16 cellular contexts compared by ENCODE assay signal in genomic region chr6:135382182-135382628, GRCh38.
DNase-seq lines count a peak whose midpoint lies in the region; ATAC-seq lines count a peak whose summit lies in the region.
"Had no signal": no experiment of that assay in that cellular context is flagged by ENCODE, and none has a peak within 500 bp of the region (broad histone marks: within the 10 kb centered on the region; RNA-seq: fewer than 3 reads in every experiment).

No MANE protein-coding gene starts in this region.

- H3K23ac ChIP-seq in mesenchymal stem cell (ENCODE audit: low read length in 2 of 2) (no peak overlapping the region), mesendoderm (ENCODE audit: low read length) (no peak overlapping the region)

- 50% methylated on average over 2 of the region's 2 CpGs for WGBS in mesenchymal stem cell
- WGBS in mesendoderm (ENCODE audit: extremely low coverage, insufficient coverage, low lambda C conversion rate): 100% methylated on average over 2 of the region's 2 CpGs

- H3K4me1 Mint-ChIP-seq in activated T-helper 1 cell treated with anti-CD3 and anti-CD28 coated beads, Interleukin-12 subunit alpha, Interleukin-12 subunit beta, Interleukin-2, Interleukin-4 antibody, amounts not matched to agents 30 ng/mL and 10 ng/mL and 1 ng/mL, durations not matched to agents 14 hours and 24 hours and 36 hours (ENCODE audit: low read depth): no peaks in the 10 kb centered on the region

- no peak overlapping the region for H3K4me3 Mint-ChIP-seq in activated T-helper 1 cell treated with anti-CD3 and anti-CD28 coated beads, Interleukin-12 subunit alpha, Interleukin-12 subunit beta, Interleukin-2, Interleukin-4 antibody, amounts not matched to agents 30 ng/mL and 10 ng/mL and 1 ng/mL, durations not matched to agents 14 hours and 24 hours and 36 hours
- H3K4me3 Mint-ChIP-seq: activated CD4-positive, alpha-beta memory T cell treated with anti-CD3 and anti-CD28 coated beads for 36 hours had no signal

- H3K79me1 ChIP-seq in mesenchymal stem cell (replicated peaks; ENCODE audit: low read length, poor library complexity, severe bottlenecking) (no peaks in the 10 kb centered on the region), mesendoderm (ENCODE audit: low read length) (no peaks in the 10 kb centered on the region)

- H4K5ac ChIP-seq in mesendoderm (ENCODE audit: low read length): no peak overlapping the region

- no peaks in the 10 kb centered on the region for H3K9me3 Mint-ChIP-seq in activated T-helper 1 cell treated with anti-CD3 and anti-CD28 coated beads, Interleukin-12 subunit alpha, Interleukin-12 subunit beta, Interleukin-2, Interleukin-4 antibody, amounts not matched to agents 30 ng/mL and 10 ng/mL and 1 ng/mL, durations not matched to agents 14 hours and 24 hours and 36 hours
- H3K9me3 Mint-ChIP-seq: activated CD4-positive, alpha-beta memory T cell treated with anti-CD3 and anti-CD28 coated beads for 36 hours had no signal

- no peak overlapping the region for H4K8ac ChIP-seq in mesenchymal stem cell (ENCODE audit: low read length)
- H4K8ac ChIP-seq in mesendoderm (ENCODE audit: low read depth, low read length): no peak overlapping the region

- H3K4ac ChIP-seq in mesenchymal stem cell (ENCODE audit: low read depth in 1 of 2, low read length in 2 of 2) (no peak overlapping the region), mesendoderm (ENCODE audit: low read depth, low read length) (no peak overlapping the region)

- H2AK5ac ChIP-seq in mesenchymal stem cell (ENCODE audit: low read length, severe bottlenecking) (no peak overlapping the region), mesendoderm (ENCODE audit: low read length) (no peak overlapping the region)

- H3K36me3 ChIP-seq in mesenchymal stem cell (ENCODE audit: control insufficient read depth in 1 of 2, insufficient read depth in 2 of 2, low read depth in 1 of 2, low read length in 2 of 2): peaks cover 4 to 6% of the 10 kb centered on the region in 2 experiments
- no peaks in the 10 kb centered on the region for H3K36me3 ChIP-seq in mesendoderm (ENCODE audit: control insufficient read depth, insufficient read depth, low read length)
- H3K36me3 ChIP-seq: uterus had no signal

- H3K27me3 ChIP-seq in mesenchymal stem cell (ENCODE audit: control insufficient read depth in 1 of 2, insufficient read depth in 1 of 2, low read length in 2 of 2) (no peaks in the 10 kb centered on the region), mesendoderm (ENCODE audit: insufficient read depth, low read length, poor library complexity) (no peaks in the 10 kb centered on the region)
- H3K27me3 ChIP-seq: hepatocyte, uterus had no signal

- no peaks in the 10 kb centered on the region for H3K4me1 ChIP-seq in mesenchymal stem cell (ENCODE audit: control insufficient read depth, insufficient read depth, low read depth, low read length)
- no peaks in the 10 kb centered on the region for H3K4me1 ChIP-seq in mesendoderm (ENCODE audit: control insufficient read depth, low read depth, low read length)
- H3K4me1 ChIP-seq: uterus had no signal

- H3K27ac Mint-ChIP-seq in activated T-helper 1 cell treated with anti-CD3 and anti-CD28 coated beads, Interleukin-12 subunit alpha, Interleukin-12 subunit beta, Interleukin-2, Interleukin-4 antibody, amounts not matched to agents 30 ng/mL and 10 ng/mL and 1 ng/mL, durations not matched to agents 14 hours and 24 hours and 36 hours: peak overlapping the region; percentile 33
- H3K27ac Mint-ChIP-seq: activated CD4-positive, alpha-beta memory T cell treated with anti-CD3 and anti-CD28 coated beads for 36 hours had no signal

- no peak overlapping the region for H3K4me3 ChIP-seq in mesenchymal stem cell (ENCODE audit: insufficient read depth in 1 of 2, low read depth in 1 of 2, low read length in 2 of 2)
- no peak overlapping the region for H3K4me3 ChIP-seq in mesendoderm (ENCODE audit: low read length)
- H3K4me3 ChIP-seq: hepatocyte, uterus had no signal

- H3K18ac ChIP-seq in mesenchymal stem cell (ENCODE audit: low read depth in 1 of 2, low read length in 2 of 2) (no peak overlapping the region), mesendoderm (ENCODE audit: low read length) (no peak overlapping the region)

- no peak overlapping the region for H2AFZ ChIP-seq in mesenchymal stem cell (ENCODE audit: low read depth, low read length)
- H2AFZ ChIP-seq: hepatocyte had no signal

- no peaks in the 10 kb centered on the region for H3K27me3 Mint-ChIP-seq in activated T-helper 1 cell treated with anti-CD3 and anti-CD28 coated beads, Interleukin-12 subunit alpha, Interleukin-12 subunit beta, Interleukin-2, Interleukin-4 antibody, amounts not matched to agents 30 ng/mL and 10 ng/mL and 1 ng/mL, durations not matched to agents 14 hours and 24 hours and 36 hours (ENCODE audit: insufficient read depth)
- H3K27me3 Mint-ChIP-seq: activated CD4-positive, alpha-beta memory T cell treated with anti-CD3 and anti-CD28 coated beads for 36 hours had no signal

- H3K27ac ChIP-seq in mesenchymal stem cell (ENCODE audit: low read length, poor library complexity, severe bottlenecking): no peak overlapping the region
- H3K27ac ChIP-seq in mesendoderm (ENCODE audit: low read depth, low read length): no peak overlapping the region
- H3K27ac ChIP-seq: hepatocyte, uterus had no signal

- ATAC-seq in GM18868 (IDR thresholded peaks at IDR 0.05; ENCODE audit: unreplicated experiment) (peak; percentile 92), GM21381 (IDR thresholded peaks at IDR 0.05; ENCODE audit: unreplicated experiment) (peak; percentile 73), HG02981 (IDR thresholded peaks at IDR 0.05; ENCODE audit: unreplicated experiment) (peak; percentile 85)
- ATAC-seq: sciatic nerve had no signal

- H3K79me2 ChIP-seq in mesendoderm (ENCODE audit: control insufficient read depth, insufficient read depth, low read length): no peaks in the 10 kb centered on the region
- H3K79me2 ChIP-seq: hepatocyte had no signal

- DNase-seq in activated T-helper 1 cell treated with anti-CD3 and anti-CD28 coated beads, Interleukin-12 subunit alpha, Interleukin-12 subunit beta, Interleukin-2, Interleukin-4 antibody, amounts not matched to agents 30 ng/mL and 10 ng/mL and 1 ng/mL, durations not matched to agents 14 hours and 24 hours and 36 hours (ENCODE audit: low spot score): no peak
- DNase-seq in NCI-H1694 treated with DMSO at 0.1 percent for 48 hours (lab: John Stamatoyannopoulos, UW) (no peak), mesenchymal stem cell (no peak), mesendoderm (no peak)
- DNase-seq: activated CD4-positive, alpha-beta memory T cell treated with anti-CD3 and anti-CD28 coated beads for 36 hours; aorta; DMS53; midbrain; NCI-H774; SK-N-SH; uterus had no signal

- H4K91ac ChIP-seq in mesenchymal stem cell (ENCODE audit: low read length): no peak overlapping the region

- H3K9ac ChIP-seq in mesenchymal stem cell (ENCODE audit: low read length) (no peak overlapping the region), mesendoderm (ENCODE audit: low read length) (no peak overlapping the region)
- H3K9ac ChIP-seq: SK-N-SH had no signal

- peaks cover 5% of the 10 kb centered on the region for H3K36me3 Mint-ChIP-seq in activated T-helper 1 cell treated with anti-CD3 and anti-CD28 coated beads, Interleukin-12 subunit alpha, Interleukin-12 subunit beta, Interleukin-2, Interleukin-4 antibody, amounts not matched to agents 30 ng/mL and 10 ng/mL and 1 ng/mL, durations not matched to agents 14 hours and 24 hours and 36 hours (ENCODE audit: low read depth)
- H3K36me3 Mint-ChIP-seq: activated CD4-positive, alpha-beta memory T cell treated with anti-CD3 and anti-CD28 coated beads for 36 hours had no signal

- H2BK15ac ChIP-seq in mesenchymal stem cell (ENCODE audit: low read depth, poor library complexity, severe bottlenecking): no peak overlapping the region
- no peak overlapping the region for H2BK15ac ChIP-seq in mesendoderm (replicated peaks; ENCODE audit: low read depth)

- no peak overlapping the region for H3K4me2 ChIP-seq in mesenchymal stem cell (ENCODE audit: low read length, poor library complexity, severe bottlenecking)
- H3K4me2 ChIP-seq in mesendoderm (ENCODE audit: low read length): no peak overlapping the region
- H3K4me2 ChIP-seq: hepatocyte, SK-N-SH had no signal

- no peak overlapping the region for H3K56ac ChIP-seq in mesendoderm (ENCODE audit: low read length)

- no peak overlapping the region for H3K14ac ChIP-seq in mesenchymal stem cell (ENCODE audit: low read length in 2 of 2)

- H2BK120ac ChIP-seq in mesenchymal stem cell (ENCODE audit: low read depth, low read length): no peak overlapping the region
- H2BK120ac ChIP-seq in mesendoderm (ENCODE audit: low read depth, low read length): no peak overlapping the region

- H3K9me3 ChIP-seq in mesenchymal stem cell (ENCODE audit: control insufficient read depth, low read length): no peaks in the 10 kb centered on the region
- H3K9me3 ChIP-seq: SK-N-SH, uterus had no signal

- intact Hi-C loops in activated T-helper 1 cell treated with anti-CD3 and anti-CD28 coated beads, Interleukin-12 subunit alpha, Interleukin-12 subunit beta, Interleukin-2, Interleukin-4 antibody, amounts not matched to agents 30 ng/mL and 10 ng/mL and 1 ng/mL, durations not matched to agents 14 hours and 24 hours and 36 hours (cut with micrococcal nuclease): loop anchor here (1.0 kb wide), 2 partner anchors 84 to 268 kb away; no protein-coding TSS in a partner anchor

- no peak overlapping the region for H2BK12ac ChIP-seq in mesenchymal stem cell (ENCODE audit: low read length in 2 of 2)

- no peak overlapping the region for H2BK5ac ChIP-seq in mesenchymal stem cell (ENCODE audit: low read depth, low read length, poor library complexity, severe bottlenecking)
- no peak overlapping the region for H2BK5ac ChIP-seq in mesendoderm (ENCODE audit: low read length)
